8 cellular contexts compared by ENCODE assay signal in the genomic region with DNA sequence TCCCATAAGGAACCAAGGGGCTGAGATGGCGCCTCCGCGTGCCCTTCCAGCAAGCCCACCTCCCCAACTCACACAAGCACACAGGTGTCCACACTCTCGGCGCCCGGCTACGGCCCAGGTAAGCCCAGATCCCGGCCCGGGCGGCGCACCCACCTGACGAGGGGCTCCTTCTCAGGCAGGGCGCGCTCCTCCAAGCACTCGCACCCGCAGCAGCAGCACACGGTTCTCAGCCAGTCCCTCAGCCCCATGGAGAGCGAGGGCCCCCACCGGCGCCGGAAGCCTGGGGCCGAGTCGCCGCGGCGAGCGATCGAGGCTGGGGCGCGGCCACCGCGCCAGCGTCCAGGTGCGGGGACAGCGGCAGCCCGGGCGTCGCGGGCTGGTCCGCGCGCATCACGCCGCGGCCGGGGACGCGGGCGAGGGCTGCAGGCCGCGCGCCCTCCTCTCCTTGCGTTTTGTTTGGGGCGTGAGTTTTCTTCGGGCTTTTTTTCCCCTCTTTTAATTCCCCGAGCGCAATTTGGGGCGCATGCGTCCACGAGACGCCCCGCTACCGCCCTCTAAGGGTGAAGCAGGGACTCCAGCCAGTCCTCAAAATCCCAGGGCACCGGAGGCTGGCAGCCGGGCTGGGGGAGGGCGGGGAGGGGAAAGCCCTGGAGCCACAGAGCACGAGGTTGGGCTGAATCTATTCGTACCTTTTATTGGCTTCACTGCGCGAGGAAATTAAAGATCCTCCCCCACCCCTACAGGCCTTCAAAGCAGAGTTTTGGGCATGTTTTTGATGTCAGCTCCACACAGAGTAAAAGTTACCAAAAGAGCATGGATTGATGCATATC. TPM values are rescaled to one million over a fixed set of nuclear protein-coding genes. Genes with fewer than 3 reads are reported as not detected.
DNase-seq lines count a peak whose midpoint lies in the region; FAIRE-seq and TF ChIP-seq lines count a peak whose summit lies in the region.

A gene with protein sequence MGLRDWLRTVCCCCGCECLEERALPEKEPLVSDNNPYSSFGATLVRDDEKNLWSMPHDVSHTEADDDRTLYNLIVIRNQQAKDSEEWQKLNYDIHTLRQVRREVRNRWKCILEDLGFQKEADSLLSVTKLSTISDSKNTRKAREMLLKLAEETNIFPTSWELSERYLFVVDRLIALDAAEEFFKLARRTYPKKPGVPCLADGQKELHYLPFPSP (minus strand): TSS at position 472 of the 830 bp plus-strand sequence. CDS start 224 bp downstream, at position 248.

- H3K9me3 ChIP-seq in ES-I3 (ENCODE audit: control insufficient read depth, insufficient read depth, low read length) (no peaks in the 10 kb centered on the region), neutrophil (no peaks in the 10 kb centered on the region), subcutaneous abdominal adipose tissue (ENCODE audit: control insufficient read depth in 5 of 5, low read length in 5 of 5) (no peaks in the 10 kb centered on the region)

- no peak for FAIRE-seq in frontal cortex (lab: Jason Lieb, UNC)

- H3K9ac ChIP-seq in ES-I3 (ENCODE audit: low read depth, low read length) (peak within 1 kb of the TSS; percentile 95), subcutaneous abdominal adipose tissue (ENCODE audit: low read length in 5 of 5) (peak within 1 kb of the TSS; percentile 48 to 86 (median 76))

- H3K27me3 ChIP-seq in H7 (ENCODE audit: control insufficient read depth, insufficient read depth, low read length), result no peaks in the 10 kb centered on the region
- H3K27me3 ChIP-seq in neutrophil, result peaks cover 32% of the 10 kb centered on the region
- no peaks in the 10 kb centered on the region for H3K27me3 ChIP-seq in subcutaneous abdominal adipose tissue (ENCODE audit: control insufficient read depth in 5 of 5, insufficient read depth in 4 of 5, low read length in 5 of 5)

- H3K27ac ChIP-seq in neutrophil, result no peak within 1 kb of the TSS
- H3K27ac ChIP-seq in subcutaneous abdominal adipose tissue (ENCODE audit: low read depth, low read length), result peak within 1 kb of the TSS; percentile 96

- H3K4me1 ChIP-seq in ES-I3 (ENCODE audit: insufficient read depth, low read length) (peaks cover 13% of the 10 kb centered on the region), neutrophil (ENCODE audit: control insufficient read depth in 1 of 2, insufficient read depth in 1 of 2, low read depth in 1 of 2, low read length in 1 of 2) (peaks cover 10 to 17% of the 10 kb centered on the region in 2 experiments), subcutaneous abdominal adipose tissue (ENCODE audit: control insufficient read depth in 5 of 5, insufficient read depth in 5 of 5, low read length in 5 of 5) (peaks cover 0 to 22% (median 21%) of the 10 kb centered on the region in 5 donors)

- H3K36me3 ChIP-seq in ES-I3 (ENCODE audit: insufficient read depth, low read length) (no peaks in the 10 kb centered on the region), H7 (replicated peaks; ENCODE audit: control insufficient read depth, insufficient read depth, low read length) (no peaks in the 10 kb centered on the region), neutrophil (peaks cover 4% of the 10 kb centered on the region), subcutaneous abdominal adipose tissue (ENCODE audit: control insufficient read depth in 5 of 5, insufficient read depth in 5 of 5, low read length in 5 of 5) (peaks cover 0 to 9% (median 3%) of the 10 kb centered on the region in 5 donors)

- peak; percentile 98 for DNase-seq in H7
- DNase-seq in LoVo (ENCODE audit: low spot score), result peak; percentile 84
- peak; percentile 83 for DNase-seq in SIG-M5 treated with dmso at 0.1 percent for 504 hours (lab: John Stamatoyannopoulos, UW; ENCODE audit: unreplicated experiment)
- DNase-seq in activated gamma-delta T cell treated with Interleukin-2 at 50 U/mL for 16 hours, result peak; percentile 79
- peak; percentile 86 to 88 for DNase-seq in frontal cortex (ENCODE audit: low spot score in 2 of 2)

- no peak for TF ChIP-seq CTCF in neutrophil (IDR thresholded peaks at IDR 0.05)

- H3K4me3 ChIP-seq in H7 (ENCODE audit: insufficient read depth, low read depth, low read length) (peak within 1 kb of the TSS; percentile 75), neutrophil (ENCODE audit: low read depth in 1 of 2, low read length in 1 of 2) (peak within 1 kb of the TSS; percentile 37 to 38), subcutaneous abdominal adipose tissue (ENCODE audit: low read depth in 1 of 5, low read length in 5 of 5) (peak within 1 kb of the TSS; percentile 44 to 75 (median 64))

RNA-seq across cellular contexts. Expression of the gene that starts here (rescaled TPM):
- 12.5 and 14.9 TPM in 2 replicates for total RNA-seq in H7 (2014; rRNA removed; shearing (Covaris generic))
- 2.4 TPM for total RNA-seq in frontal cortex
